In the genomic region with DNA sequence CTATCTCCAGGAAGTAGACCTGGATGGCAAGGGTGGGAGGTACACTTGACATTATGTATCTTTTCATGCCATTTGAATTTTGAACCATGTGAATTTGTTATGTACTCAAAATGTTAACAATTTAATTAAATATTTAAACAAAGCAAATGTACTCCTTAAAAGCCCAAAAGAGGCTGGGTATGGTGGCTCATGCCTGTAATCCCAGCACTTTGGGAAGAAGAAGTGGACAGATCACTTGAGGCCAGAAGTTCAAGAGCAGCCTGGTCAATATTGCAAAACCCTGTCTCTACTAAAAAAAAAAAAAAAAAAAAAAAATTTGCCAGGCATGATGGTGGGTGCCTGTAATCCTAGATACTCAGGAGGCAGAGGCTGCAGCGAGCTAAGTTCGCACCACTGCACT, we compare ENCODE assay signal across 21 cellular contexts.
DNase-seq lines count a peak whose midpoint lies in the region; ATAC-seq and TF ChIP-seq lines count a peak whose summit lies in the region.
"Had no signal": no experiment of that assay in that cellular context is flagged by ENCODE, and none has a peak within 500 bp of the region (broad histone marks: within the 10 kb centered on the region; RNA-seq: fewer than 3 reads in every experiment).

No MANE protein-coding gene starts in this region.

- peak overlapping the region; percentile 38 for H3K4me2 ChIP-seq in DOHH2 (ENCODE audit: low read length)
- H3K4me2 ChIP-seq: BLaER1 had no signal

- H3K79me2 ChIP-seq in DOHH2 (ENCODE audit: control insufficient read depth, low read length) = no peaks in the 10 kb centered on the region

- no peak overlapping the region for H3K4me3 ChIP-seq in DOHH2 (ENCODE audit: low read length)
- H3K4me3 ChIP-seq in lower lobe of right lung = no peak overlapping the region
- H3K4me3 ChIP-seq: BLaER1 had no signal

- no peak for DNase-seq in T-helper 17 cell
- DNase-seq in lower lobe of right lung = no peak
- DNase-seq in inferior parietal cortex (ENCODE audit: extremely low spot score) = no peak
- no peak for DNase-seq in naive thymus-derived CD8-positive, alpha-beta T cell
- no peak for DNase-seq in NCI-H510A treated with DMSO at 0.1 percent for 48 hours (lab: John Stamatoyannopoulos, UW)
- DNase-seq: Caco-2; CD4-positive, alpha-beta memory T cell; DMS 273 treated with DMSO at 0.1 percent for 48 hours; GDM1; NCI-H1105; NCI-H146; NCI-H2029; NCI-H226; NCI-H524 treated with DMSO at 0.1 percent for 48 hours; NCI-H82; PC-3; SHP77 had no signal

- no peak overlapping the region for H3K27ac ChIP-seq in DOHH2 (ENCODE audit: low read depth, low read length)
- H3K27ac ChIP-seq in lower lobe of right lung = no peak overlapping the region
- H3K27ac ChIP-seq: BLaER1 had no signal

- H3K4me3 Mint-ChIP-seq in T-helper 17 cell = no peak overlapping the region
- H3K4me3 Mint-ChIP-seq in naive thymus-derived CD8-positive, alpha-beta T cell = no peak overlapping the region
- H3K4me3 Mint-ChIP-seq: CD4-positive, alpha-beta memory T cell; T-helper 1 cell treated with Interleukin-12 subunit alpha and Interleukin-12 subunit beta and Interleukin-4 antibody, amounts not matched to agents 30 μg/mL and 1 μg/mL, for 36 hours had no signal

- H3K36me3 ChIP-seq in DOHH2 (ENCODE audit: control insufficient read depth, low read length) (no peaks in the 10 kb centered on the region), lower lobe of right lung (no peaks in the 10 kb centered on the region)
- H3K36me3 ChIP-seq: BLaER1 had no signal

- H3K9me3 ChIP-seq in DOHH2 (ENCODE audit: control insufficient read depth, insufficient read depth, low read length) (no peaks in the 10 kb centered on the region), T-helper 17 cell (ENCODE audit: control insufficient read depth, low read length, poor library complexity, severe bottlenecking) (no peaks in the 10 kb centered on the region), lower lobe of right lung (no peaks in the 10 kb centered on the region)
- H3K9me3 ChIP-seq: BLaER1, Caco-2 had no signal

- H3K36me3 Mint-ChIP-seq in T-helper 17 cell (ENCODE audit: low read depth) = no peaks in the 10 kb centered on the region
- peaks cover 0 to 14% (median 14%) of the 10 kb centered on the region in 3 donors for H3K36me3 Mint-ChIP-seq in naive thymus-derived CD8-positive, alpha-beta T cell

- H3K9me2 ChIP-seq in DOHH2 (replicated peaks; ENCODE audit: control insufficient read depth, low read length) = no peaks in the 10 kb centered on the region

- H3K9me3 Mint-ChIP-seq in naive thymus-derived CD8-positive, alpha-beta T cell = no peaks in the 10 kb centered on the region
- H3K9me3 Mint-ChIP-seq: CD4-positive, alpha-beta memory T cell; T-helper 1 cell treated with Interleukin-12 subunit alpha and Interleukin-12 subunit beta and Interleukin-4 antibody, amounts not matched to agents 30 μg/mL and 1 μg/mL, for 36 hours had no signal

- H3K4me1 ChIP-seq in DOHH2 (ENCODE audit: control insufficient read depth, low read length) (peaks cover 59% of the 10 kb centered on the region), lower lobe of right lung (peaks cover 51% of the 10 kb centered on the region)

- no peaks in the 10 kb centered on the region for H4K20me1 ChIP-seq in DOHH2 (ENCODE audit: control insufficient read depth, insufficient read depth, low read depth, low read length)
- H4K20me1 ChIP-seq: BLaER1 had no signal

- TF ChIP-seq CTCF in DOHH2 (IDR thresholded peaks at IDR 0.05; ENCODE audit: low read depth, low read length, poor library complexity, severe bottlenecking) = no peak
- TF ChIP-seq CTCF in lower lobe of right lung (IDR thresholded peaks at IDR 0.05) = no peak

- peaks cover 28% of the 10 kb centered on the region for H3K4me1 Mint-ChIP-seq in T-helper 17 cell
- peaks cover 2 to 40% (median 21%) of the 10 kb centered on the region in 4 donors for H3K4me1 Mint-ChIP-seq in naive thymus-derived CD8-positive, alpha-beta T cell

- no peak for ATAC-seq in T-helper 17 cell
- ATAC-seq in lower lobe of right lung = peak; percentile 57 to 87
- ATAC-seq in naive thymus-derived CD8-positive, alpha-beta T cell = no peak
- no peak for ATAC-seq in HG03045 (IDR thresholded peaks at IDR 0.05; ENCODE audit: unreplicated experiment)
- ATAC-seq: PC-3 had no signal

- H3K27ac Mint-ChIP-seq in T-helper 17 cell = peak overlapping the region; percentile 77
- no peak overlapping the region for H3K27ac Mint-ChIP-seq in naive thymus-derived CD8-positive, alpha-beta T cell
- H3K27ac Mint-ChIP-seq: CD4-positive, alpha-beta memory T cell; T-helper 1 cell treated with Interleukin-12 subunit alpha and Interleukin-12 subunit beta and Interleukin-4 antibody, amounts not matched to agents 30 μg/mL and 1 μg/mL, for 36 hours had no signal

- intact Hi-C loops in lower lobe of right lung (cut with DNase I) = no loop called here

- POLR2A ChIA-PET in naive thymus-derived CD8-positive, alpha-beta T cell (lab: Charles Lee) = no interaction called here

- H3K27me3 ChIP-seq in DOHH2 (ENCODE audit: control insufficient read depth, low read length) = no peaks in the 10 kb centered on the region
- no peaks in the 10 kb centered on the region for H3K27me3 ChIP-seq in lower lobe of right lung (ENCODE audit: low read depth)
- H3K27me3 ChIP-seq: BLaER1 had no signal

- no peaks in the 10 kb centered on the region for H3K27me3 Mint-ChIP-seq in T-helper 17 cell
- no peaks in the 10 kb centered on the region for H3K27me3 Mint-ChIP-seq in naive thymus-derived CD8-positive, alpha-beta T cell
- H3K27me3 Mint-ChIP-seq: CD4-positive, alpha-beta memory T cell had no signal

- no peaks in the 10 kb centered on the region for H3F3A ChIP-seq in DOHH2 (ENCODE audit: control insufficient read depth, insufficient read depth)

Comparison
In these comparisons a context has a peak if more than half of its experiments do, and no peak if none do; other contexts are left out.
1. ATAC-seq: peak in lower lobe of right lung (2 of 2); none in T-helper 17 cell (single experiment), naive thymus-derived CD8-positive, alpha-beta T cell (0 of 2) and HG03045 (single experiment).